ENCODE assay signal across 8 cellular contexts in genomic region chr2:174546519-174547506, GRCh38. TPM values are rescaled to one million over a fixed set of nuclear protein-coding genes. Genes with fewer than 3 reads are reported as not detected.
DNase-seq lines count a peak whose midpoint lies in the region; ATAC-seq and TF ChIP-seq lines count a peak whose summit lies in the region.

No MANE protein-coding gene starts in this region.

- peaks cover 4% of the 10 kb centered on the region for H3K4me1 ChIP-seq in CD8-positive, alpha-beta T cell (ENCODE audit: insufficient read depth, low read length)
- H3K4me1 ChIP-seq in upper lobe of right lung (no peaks in the 10 kb centered on the region), spleen (peaks cover 0 to 5% (median 0%) of the 10 kb centered on the region in 6 donors)

- 80 to 88% (median 83%) methylated on average over 21 of the region's 21 CpGs for WGBS in spleen, 5 donors

- TF ChIP-seq CTCF in CD8-positive, alpha-beta T cell (IDR thresholded peaks at IDR 0.05), result no peak
- peak; percentile 10 for TF ChIP-seq CTCF in upper lobe of right lung (IDR thresholded peaks at IDR 0.05)
- TF ChIP-seq CTCF in spleen (IDR thresholded peaks at IDR 0.05 in 8 of 11, conservative IDR thresholded peaks at IDR 0.05 in 3 of 11), result peak in 3 of 11 experiments; percentile 20 to 32 (median 32)

- peak in 3 of 7 experiments; percentile 8 to 55 (median 23) for DNase-seq in CD8-positive, alpha-beta T cell
- DNase-seq in GM19238 (ENCODE audit: insufficient read length, low spot score), result peak; percentile 19
- peak; percentile 53 for DNase-seq in NCI-H69 (lab: John Stamatoyannopoulos, UW)
- peak; percentile 52 for DNase-seq in amniotic epithelial cell (ENCODE audit: low read depth)
- peak; percentile 69 for DNase-seq in inferior parietal cortex (ENCODE audit: extremely low spot score)
- DNase-seq in upper lobe of right lung, result no peak
- DNase-seq in spleen, result no peak

- no peaks in the 10 kb centered on the region for H3K9me3 ChIP-seq in CD8-positive, alpha-beta T cell (ENCODE audit: low read length)
- H3K9me3 ChIP-seq in upper lobe of right lung, result no peaks in the 10 kb centered on the region
- H3K9me3 ChIP-seq in spleen, result no peaks in the 10 kb centered on the region

- no peaks in the 10 kb centered on the region for H3K27me3 ChIP-seq in CD8-positive, alpha-beta T cell (ENCODE audit: insufficient read depth, low read length)
- no peaks in the 10 kb centered on the region for H3K27me3 ChIP-seq in upper lobe of right lung
- no peaks in the 10 kb centered on the region for H3K27me3 ChIP-seq in spleen (replicated peaks in 1 of 7)

- H3K9me3 Mint-ChIP-seq in CD8-positive, alpha-beta T cell, result no peaks in the 10 kb centered on the region

- H3K4me3 ChIP-seq in CD8-positive, alpha-beta T cell (ENCODE audit: low read depth, low read length), result no peak overlapping the region
- no peak overlapping the region for H3K4me3 ChIP-seq in upper lobe of right lung
- no peak overlapping the region for H3K4me3 ChIP-seq in spleen

- no peak for TF ChIP-seq POLR2A in spleen (IDR thresholded peaks at IDR 0.05)

- no peak overlapping the region for H3K27ac ChIP-seq in CD8-positive, alpha-beta T cell (ENCODE audit: low read depth, low read length)
- no peak overlapping the region for H3K27ac ChIP-seq in upper lobe of right lung
- no peak overlapping the region for H3K27ac ChIP-seq in spleen

- no peaks in the 10 kb centered on the region for H3K27me3 Mint-ChIP-seq in CD8-positive, alpha-beta T cell (ENCODE audit: low read depth)

- intact Hi-C loops in CD8-positive, alpha-beta T cell (cut with DNase I, micrococcal nuclease), result loop anchor here (1.0 to 10.0 kb wide), 3 partner anchors 85 to 1522 kb away; no protein-coding TSS in a partner anchor
- intact Hi-C loops in upper lobe of right lung (cut with DNase I), result no loop called here
- intact Hi-C loops in spleen (cut with DNase I; ENCODE audit: low total_unique reads), result no loop called here

- H3K36me3 ChIP-seq in CD8-positive, alpha-beta T cell (ENCODE audit: insufficient read depth, low read length), result no peaks in the 10 kb centered on the region
- H3K36me3 ChIP-seq in upper lobe of right lung (no peaks in the 10 kb centered on the region), spleen (no peaks in the 10 kb centered on the region)

- peaks cover 23% of the 10 kb centered on the region for H3K4me1 Mint-ChIP-seq in CD8-positive, alpha-beta T cell (ENCODE audit: low read depth)

- no peak overlapping the region for H3K4me3 Mint-ChIP-seq in CD8-positive, alpha-beta T cell

- CTCF ChIA-PET in CD8-positive, alpha-beta T cell (lab: Charles Lee), result interaction anchor here (0.6 to 2.9 kb wide), 13 partner anchors 8 to 140 kb away, joined by 3 to 39 read pairs (median 6); no protein-coding TSS in a partner anchor

- H3K27ac Mint-ChIP-seq in CD8-positive, alpha-beta T cell, result peak overlapping the region; percentile 73

- peaks cover 7% of the 10 kb centered on the region for H3K36me3 Mint-ChIP-seq in CD8-positive, alpha-beta T cell

- ATAC-seq in CD8-positive, alpha-beta T cell, result peak; percentile 83
- peak; percentile 71 for ATAC-seq in upper lobe of right lung
- ATAC-seq in GM21423 (IDR thresholded peaks at IDR 0.05; ENCODE audit: unreplicated experiment), result no peak

- POLR2A ChIA-PET in CD8-positive, alpha-beta T cell (lab: Charles Lee), result interaction anchor here (0.6 to 1.9 kb wide), 7 partner anchors 9 to 86 kb away, joined by 3 to 7 read pairs (median 3); partner anchors contain the start of gene GPR155

RNA-seq across cellular contexts. Expression of gene WIPF1, which starts 50.8 kb away (rescaled TPM):
- total RNA-seq in CD8-positive, alpha-beta T cell, result 100 to 1,000 TPM; 275 to 282 TPM
- total RNA-seq in upper lobe of right lung, result 71.5 TPM
- total RNA-seq in spleen, result 100 to 1,000 TPM; 153 to 265 (median 242) TPM
- 10 to 100 TPM; 74.9 to 86.3 (median 82.8) TPM for polyA plus RNA-seq in spleen

RNA-seq across cellular contexts. Expression of gene GPR155, which starts 60.0 kb away (rescaled TPM):
- 10 to 100 TPM; 13.3 to 14.4 TPM for total RNA-seq in CD8-positive, alpha-beta T cell
- total RNA-seq in upper lobe of right lung (6.3 TPM), spleen (10 to 100 TPM in 6 of 7 donors, 1 to 10 TPM in 1; 9.5 to 15.5 (median 11.6) TPM)
- 1 to 10 TPM in 1 of 3 donors, under 1 TPM in 2; 0.80 to 1.4 (median 1.00) TPM for polyA plus RNA-seq in spleen

Comparison
In these comparisons a context has a peak if more than half of its experiments do, and no peak if none do; other contexts are left out.
1. DNase-seq: peak in GM19238 (single experiment), NCI-H69 (single experiment), amniotic epithelial cell (single experiment) and inferior parietal cortex (single experiment); none in upper lobe of right lung (single experiment) and spleen (single experiment).
2. intact Hi-C loops: an anchor here in CD8-positive, alpha-beta T cell (1.0 to 10.0 kb wide); none called in upper lobe of right lung and spleen.